ENCODE assay signal across 11 cellular contexts in the genomic region with DNA sequence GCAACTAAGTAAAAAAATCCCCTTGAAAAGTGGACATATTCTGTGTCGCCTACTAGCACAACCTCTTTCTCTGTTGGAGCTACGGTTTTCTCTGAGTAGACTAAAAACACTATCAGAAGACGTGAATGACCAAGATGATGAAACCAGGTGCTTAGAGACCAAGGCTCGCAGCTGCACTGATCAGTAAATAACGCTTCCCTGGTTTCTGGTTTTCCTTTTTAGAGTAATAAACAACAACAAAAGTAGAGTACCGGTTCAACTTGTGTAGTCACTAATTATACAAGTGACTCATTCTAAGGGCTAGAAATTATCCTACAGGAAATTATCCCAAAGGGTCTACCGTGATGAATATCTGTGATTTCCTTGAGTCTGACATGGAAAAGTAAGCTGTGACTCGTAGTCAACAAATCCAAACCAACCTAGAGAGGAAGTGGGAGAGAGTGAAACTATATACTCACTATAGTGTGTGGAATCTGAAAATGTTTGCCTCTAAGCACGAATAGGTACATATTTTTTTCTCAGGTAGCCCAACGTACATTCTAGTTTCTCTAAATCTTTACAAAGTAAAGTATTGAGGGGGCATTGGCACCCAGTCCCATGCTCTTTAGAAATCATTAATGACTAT. TPM values are rescaled to one million over a fixed set of nuclear protein-coding genes. Genes with fewer than 3 reads are reported as not detected.
A peak's percentile ranks its signal among the peaks of the same experiment; 100 is the strongest.
DNase-seq lines count a peak whose midpoint lies in the region; ATAC-seq and TF ChIP-seq lines count a peak whose summit lies in the region.
"Had no signal": no experiment of that assay in that cellular context is flagged by ENCODE, and none has a peak within 500 bp of the region (broad histone marks: within the 10 kb centered on the region; RNA-seq: fewer than 3 reads in every experiment).

No MANE protein-coding gene starts in this region.

- no peaks in the 10 kb centered on the region for H3K9me2 ChIP-seq in MM.1S (replicated peaks; ENCODE audit: insufficient read depth, low read length)

- H3K36me3 ChIP-seq in MM.1S (replicated peaks; ENCODE audit: insufficient read depth, low read length) (no peaks in the 10 kb centered on the region; the same call in 1 of the 2 replicates), gastrocnemius medialis (no peaks in the 10 kb centered on the region)

- H3K4me1 ChIP-seq in MM.1S (ENCODE audit: low read length), result peaks cover 84% of the 10 kb centered on the region
- H3K4me1 ChIP-seq in gastrocnemius medialis, result peaks cover 55 to 68% of the 10 kb centered on the region in 2 donors

- no peak overlapping the region for H2AFZ ChIP-seq in MM.1S (ENCODE audit: low read length)
- H2AFZ ChIP-seq: hepatocyte had no signal

- TF ChIP-seq CTCF in MM.1S (IDR thresholded peaks at IDR 0.05; ENCODE audit: low read length) (no peak), gastrocnemius medialis (IDR thresholded peaks at IDR 0.05 in 4 of 5, conservative IDR thresholded peaks at IDR 0.05 in 1 of 5) (no peak)

- no peak for TF ChIP-seq POLR2A in gastrocnemius medialis (IDR thresholded peaks at IDR 0.05)

- no peaks in the 10 kb centered on the region for H3K27me3 ChIP-seq in MM.1S (replicated peaks; ENCODE audit: insufficient read depth, low read length)
- H3K27me3 ChIP-seq in gastrocnemius medialis, result no peaks in the 10 kb centered on the region
- H3K27me3 ChIP-seq: hepatocyte had no signal

- peak; percentile 44 for DNase-seq in NOMO-1 treated with DMSO at 0.1 percent for 48 hours (lab: John Stamatoyannopoulos, UW; ENCODE audit: unreplicated experiment)
- no peak for DNase-seq in NOMO-1 treated with dmso at 0.1 percent for 144 hours (lab: John Stamatoyannopoulos, UW; ENCODE audit: unreplicated experiment)
- peak; percentile 78 for DNase-seq in MM.1S
- DNase-seq in gastrocnemius medialis, result no peak
- DNase-seq in NCI-H2107 treated with DMSO at 0.1 percent for 48 hours (lab: John Stamatoyannopoulos, UW; ENCODE audit: unreplicated experiment), result no peak
- no peak for DNase-seq in NCI-H446 (lab: John Stamatoyannopoulos, UW)
- no peak for DNase-seq in NCI-H1092 (lab: John Stamatoyannopoulos, UW)
- DNase-seq: 8988T, H7 had no signal

- intact Hi-C loops in gastrocnemius medialis (cut with DNase I; ENCODE audit: low total_unique reads), result no loop called here

- H3K27ac ChIP-seq in MM.1S (ENCODE audit: low read length) (peak overlapping the region; percentile 96), gastrocnemius medialis (peak overlapping the region in 3 of 4 donors; percentile 4 to 43 (median 20))
- H3K27ac ChIP-seq: hepatocyte had no signal

- H3K9me3 ChIP-seq in MM.1S (replicated peaks; ENCODE audit: insufficient read depth, low read length), result no peaks in the 10 kb centered on the region
- H3K9me3 ChIP-seq in gastrocnemius medialis, result no peaks in the 10 kb centered on the region

- H3K4me2 ChIP-seq in MM.1S (ENCODE audit: low read depth, low read length), result peak overlapping the region; percentile 68
- H3K4me2 ChIP-seq: hepatocyte had no signal

- ATAC-seq in HG02763 (IDR thresholded peaks at IDR 0.05; ENCODE audit: unreplicated experiment) (peak; percentile 54), gastrocnemius medialis (no peak)

- peaks cover 67% of the 10 kb centered on the region for H3F3A ChIP-seq in MM.1S (ENCODE audit: insufficient read depth, low read length)

- H3K9ac ChIP-seq in MM.1S (ENCODE audit: low read length), result peak overlapping the region; percentile 75

- in situ Hi-C loops in gastrocnemius medialis (cut with MboI; ENCODE audit: low sequenced_read_pairs in 4 of 4), result no loop called here

- peaks cover 80% of the 10 kb centered on the region for H3K79me2 ChIP-seq in MM.1S (ENCODE audit: low read length)
- H3K79me2 ChIP-seq: hepatocyte had no signal

- peak overlapping the region; percentile 49 for H3K4me3 ChIP-seq in MM.1S (ENCODE audit: low read length)
- H3K4me3 ChIP-seq in gastrocnemius medialis, result no peak overlapping the region
- H3K4me3 ChIP-seq: hepatocyte had no signal

- no peaks in the 10 kb centered on the region for H4K20me1 ChIP-seq in MM.1S (ENCODE audit: insufficient read depth, low read length)

RNA-seq across cellular contexts. Expression of a gene that starts 17.8 kb away (rescaled TPM):
- total RNA-seq in gastrocnemius medialis, result 10 to 100 TPM; 10.0 to 22.5 (median 12.1) TPM

Comparison
In these comparisons a context has a peak if more than half of its experiments do, and no peak if none do; other contexts are left out.
1. DNase-seq: peak in NOMO-1 treated with DMSO at 0.1 percent for 48 hours (single experiment) and MM.1S (single experiment); none in NOMO-1 treated with dmso at 0.1 percent for 144 hours (single experiment), gastrocnemius medialis (0 of 2), NCI-H2107 treated with DMSO at 0.1 percent for 48 hours (single experiment), NCI-H446 (0 of 2) and NCI-H1092 (single experiment).